In genomic region chr1:152960452-152961044, GRCh38 we compare ENCODE assay signal across 1 cellular context.
A peak's percentile ranks its signal among the peaks of the same experiment; 100 is the strongest.
TF ChIP-seq lines count a peak whose summit lies in the region.

No MANE protein-coding gene starts in this region.

TF ChIP-seq in K562, 482 proteins besides CTCF, POLR2A, EP300 and RAD21:
- TF ChIP-seq ZFP36 (IDR thresholded peaks at IDR 0.05; ENCODE audit: low read depth, low read length, partially characterized antibody) = no peak
- TF ChIP-seq CREM (IDR thresholded peaks at IDR 0.05; ENCODE audit: low read depth) = 0 out of 2 replicates have a peak, but pooled peaks have one; percentile 30
- TF ChIP-seq, protein P1, sequence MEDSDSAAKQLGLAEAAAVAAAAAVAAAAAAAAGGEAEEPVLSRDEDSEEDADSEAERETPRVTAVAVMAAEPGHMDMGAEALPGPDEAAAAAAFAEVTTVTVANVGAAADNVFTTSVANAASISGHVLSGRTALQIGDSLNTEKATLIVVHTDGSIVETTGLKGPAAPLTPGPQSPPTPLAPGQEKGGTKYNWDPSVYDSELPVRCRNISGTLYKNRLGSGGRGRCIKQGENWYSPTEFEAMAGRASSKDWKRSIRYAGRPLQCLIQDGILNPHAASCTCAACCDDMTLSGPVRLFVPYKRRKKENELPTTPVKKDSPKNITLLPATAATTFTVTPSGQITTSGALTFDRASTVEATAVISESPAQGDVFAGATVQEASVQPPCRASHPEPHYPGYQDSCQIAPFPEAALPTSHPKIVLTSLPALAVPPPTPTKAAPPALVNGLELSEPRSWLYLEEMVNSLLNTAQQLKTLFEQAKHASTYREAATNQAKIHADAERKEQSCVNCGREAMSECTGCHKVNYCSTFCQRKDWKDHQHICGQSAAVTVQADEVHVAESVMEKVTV (CRISPR knock-in tag; IDR thresholded peaks at IDR 0.05) = peak; percentile 68
- TF ChIP-seq SMC3 (conservative IDR thresholded peaks at IDR 0.05; ENCODE audit: insufficient read depth, low read depth, low read length) = peak; percentile 72
- no peak for TF ChIP-seq SRSF9 (IDR thresholded peaks at IDR 0.05; ENCODE audit: borderline replicate concordance, low read depth, low read length)
